Comparison of ENCODE assay signal across 22 cellular contexts in genomic region chr9:16205455-16205854, GRCh38.
"Had no signal": no experiment of that assay in that cellular context is flagged by ENCODE, and none has a peak within 500 bp of the region (broad histone marks: within the 10 kb centered on the region; RNA-seq: fewer than 3 reads in every experiment).

No MANE protein-coding gene starts in this region.

- H2AFZ ChIP-seq: hepatocyte had no signal

- H3K27me3 ChIP-seq: hepatocyte, pancreas, tibial nerve, uterus had no signal

- H3K4me1 ChIP-seq: left ventricle myocardium inferior, pancreas, uterus had no signal

- H3K9me3 ChIP-seq: left ventricle myocardium inferior, mucosa of descending colon, pancreas, prostate gland, tibial nerve, uterus had no signal

- H3K4me3 ChIP-seq: hepatocyte, left ventricle myocardium inferior, lung, mucosa of descending colon, pancreas, prostate gland, skin epidermis, tibial nerve, uterus had no signal

- H3K27ac ChIP-seq: hepatocyte, left ventricle myocardium inferior, pancreas, prostate gland, skin epidermis, tibial nerve, uterus had no signal

- H3K79me2 ChIP-seq: hepatocyte had no signal

- DNase-seq: islet precursor cell; left ventricle myocardium inferior; midbrain; mucosa of descending colon; naive thymus-derived CD4-positive, alpha-beta T cell; nucleus accumbens; pancreas; retina; right cardiac atrium; stimulated activated CD4-positive, alpha-beta T cell treated with anti-CD3 and anti-CD28 coated beads, Interleukin-12 subunit alpha, Interleukin-12 subunit beta, amount 100 ng/mL, for 4 hours; stimulated activated CD4-positive, alpha-beta T cell treated with anti-CD3 and anti-CD28 coated beads, Interleukin-15, amount 100 ng/mL, for 24 hours; stimulated activated CD4-positive, alpha-beta T cell treated with anti-CD3 and anti-CD28 coated beads, Interleukin-2, amount 100 ng/mL, for 24 hours; stimulated activated CD4-positive, alpha-beta T cell treated with anti-CD3 and anti-CD28 coated beads, Interleukin-4, amount 100 ng/mL, for 1 hour; stimulated activated naive CD4-positive, alpha-beta T cell treated with Interleukin-2 at 50 U/mL for 16 hours; stimulated activated naive CD8-positive, alpha-beta T cell treated with anti-CD3 and anti-CD28 coated beads, Interleukin-15, amount 100 ng/mL, for 72 hours; substantia nigra; uterus had no signal

- H3K36me3 ChIP-seq: left ventricle myocardium inferior, pancreas, prostate gland, tibial nerve, uterus had no signal

- H3K4me2 ChIP-seq: hepatocyte had no signal
